In genomic region chr10:69043931-69044531, GRCh38 we compare ENCODE assay signal across 8 cellular contexts. TPM values are rescaled to one million over a fixed set of nuclear protein-coding genes. Genes with fewer than 3 reads are reported as not detected.
DNase-seq lines count a peak whose midpoint lies in the region; ATAC-seq and TF ChIP-seq lines count a peak whose summit lies in the region.

No MANE protein-coding gene starts in this region.

- WGBS in thymus: 76% methylated on average over 10 of the region's 10 CpGs

- no peaks in the 10 kb centered on the region for H3K4me1 ChIP-seq in thymus (ENCODE audit: control insufficient read depth, insufficient read depth, low read length)

- intact Hi-C loops in activated naive CD4-positive, alpha-beta T cell treated with anti-CD3 and anti-CD28 coated beads for 36 hours (cut with micrococcal nuclease): loop anchor here (2.0 kb wide), 2 partner anchors 39 to 79 kb away; no protein-coding TSS in a partner anchor

- H3K36me3 ChIP-seq in thymus (ENCODE audit: control insufficient read depth, insufficient read depth): no peaks in the 10 kb centered on the region
- H3K36me3 ChIP-seq in brain microvascular endothelial cell (replicated peaks): no peaks in the 10 kb centered on the region

- H3K27me3 ChIP-seq in thymus (ENCODE audit: control insufficient read depth, insufficient read depth) (no peaks in the 10 kb centered on the region), brain microvascular endothelial cell (replicated peaks) (no peaks in the 10 kb centered on the region)

- H3K4me3 Mint-ChIP-seq in activated naive CD4-positive, alpha-beta T cell treated with anti-CD3 and anti-CD28 coated beads for 36 hours: no peak overlapping the region
- peak overlapping the region; percentile 37 for H3K4me3 Mint-ChIP-seq in activated naive CD8-positive, alpha-beta T cell

- TF ChIP-seq CTCF in brain microvascular endothelial cell (IDR thresholded peaks at IDR 0.05; ENCODE audit: low read depth, low read length, missing control alignments): no peak

- H3K27ac ChIP-seq in thymus (ENCODE audit: low read depth): peak overlapping the region; percentile 60
- H3K27ac ChIP-seq in brain microvascular endothelial cell: no peak overlapping the region

- H3K4me1 Mint-ChIP-seq in activated naive CD4-positive, alpha-beta T cell treated with anti-CD3 and anti-CD28 coated beads for 36 hours (ENCODE audit: low read depth): peaks cover 29% of the 10 kb centered on the region
- H3K4me1 Mint-ChIP-seq in activated naive CD8-positive, alpha-beta T cell (ENCODE audit: low read depth): peaks cover 29% of the 10 kb centered on the region

- H3K27me3 Mint-ChIP-seq in activated naive CD4-positive, alpha-beta T cell treated with anti-CD3 and anti-CD28 coated beads for 36 hours (ENCODE audit: low read depth): no peaks in the 10 kb centered on the region
- no peaks in the 10 kb centered on the region for H3K27me3 Mint-ChIP-seq in activated naive CD8-positive, alpha-beta T cell

- ATAC-seq in HG03432 (IDR thresholded peaks at IDR 0.05; ENCODE audit: unreplicated experiment): peak; percentile 55

- CTCF ChIA-PET in activated naive CD4-positive, alpha-beta T cell treated with anti-CD3 and anti-CD28 coated beads for 36 hours (lab: Charles Lee): interaction anchor here (0.9 to 2.6 kb wide), 7 partner anchors 10 to 47 kb away, joined by 3 to 11 read pairs (median 5); partner anchors contain the start of gene SRGN

- DNase-seq in activated naive CD4-positive, alpha-beta T cell treated with anti-CD3 and anti-CD28 coated beads for 36 hours: peak; percentile 48
- DNase-seq in activated naive CD4-positive, alpha-beta T cell (lab: John Stamatoyannopoulos, UW): no peak
- DNase-seq in COR-L47 (lab: John Stamatoyannopoulos, UW) (no peak), brain microvascular endothelial cell (no peak), LoVo (ENCODE audit: low spot score) (no peak)

- no peaks in the 10 kb centered on the region for H3K9me3 Mint-ChIP-seq in activated naive CD4-positive, alpha-beta T cell treated with anti-CD3 and anti-CD28 coated beads for 36 hours
- H3K9me3 Mint-ChIP-seq in activated naive CD8-positive, alpha-beta T cell (ENCODE audit: low read depth): no peaks in the 10 kb centered on the region

- no peaks in the 10 kb centered on the region for H3K36me3 Mint-ChIP-seq in activated naive CD4-positive, alpha-beta T cell treated with anti-CD3 and anti-CD28 coated beads for 36 hours (ENCODE audit: low read depth)
- H3K36me3 Mint-ChIP-seq in activated naive CD8-positive, alpha-beta T cell: peaks cover 2% of the 10 kb centered on the region

- H3K4me3 ChIP-seq in thymus (ENCODE audit: low read length) (no peak overlapping the region), brain microvascular endothelial cell (ENCODE audit: low read depth, low read length) (no peak overlapping the region)

- H3K27ac Mint-ChIP-seq in activated naive CD4-positive, alpha-beta T cell treated with anti-CD3 and anti-CD28 coated beads for 36 hours: peak overlapping the region; percentile 87
- peak overlapping the region; percentile 96 for H3K27ac Mint-ChIP-seq in activated naive CD8-positive, alpha-beta T cell

- in situ Hi-C loops in brain microvascular endothelial cell (cut with HindIII; ENCODE audit: low pct_ligation_motif_present, low sequenced_read_pairs): no loop called here

- no peaks in the 10 kb centered on the region for H3K9me3 ChIP-seq in thymus (ENCODE audit: control insufficient read depth)

RNA-seq across cellular contexts. Expression of gene SRGN, which starts 43.9 kb away (rescaled TPM):
- 100 to 1,000 TPM; 197 to 198 TPM for total RNA-seq in activated naive CD4-positive, alpha-beta T cell treated with anti-CD3 and anti-CD28 coated beads for 36 hours
- 549 TPM for polyA plus RNA-seq in thymus

RNA-seq across cellular contexts. Expression of gene KIFBP, which starts 55.4 kb away (rescaled TPM):
- 10 to 100 TPM; 10.1 to 10.6 TPM for total RNA-seq in activated naive CD4-positive, alpha-beta T cell treated with anti-CD3 and anti-CD28 coated beads for 36 hours
- polyA plus RNA-seq in thymus: 25.6 TPM
